ENCODE assay signal across 8 cellular contexts in genomic region chr15:64387562-64388168, GRCh38. TPM values are rescaled to one million over a fixed set of nuclear protein-coding genes. Genes with fewer than 3 reads are reported as not detected.
DNase-seq lines count a peak whose midpoint lies in the region; ATAC-seq, FAIRE-seq and TF ChIP-seq lines count a peak whose summit lies in the region.

TSS of gene TRIP4 (plus strand) at chr15:64387836. CDS start at chr15:64387864, 28 bp downstream.

- peak within 1 kb of the TSS; percentile 8 to 84 for H3K9ac ChIP-seq in kidney (ENCODE audit: low read length in 2 of 2)

- H3K4me3 ChIP-seq in kidney (ENCODE audit: low read length in 2 of 2) = peak within 1 kb of the TSS; percentile 85 to 95

- no peak for TF ChIP-seq CTCF in kidney (IDR thresholded peaks at IDR 0.05; ENCODE audit: borderline replicate concordance, extremely low read depth, insufficient read depth)

- peak; percentile 32 for FAIRE-seq in kidney (lab: Jason Lieb, UNC)

- peak; percentile 93 for DNase-seq in AG08396 (ENCODE audit: low spot score)
- DNase-seq in NCI-H460 (ENCODE audit: extremely low read depth, low read depth) = peak; percentile 93
- peak; percentile 93 for DNase-seq in activated CD4-positive, CD25-positive, alpha-beta regulatory T cell treated with anti-CD3 and anti-CD28 coated beads, Interleukin-2, amount 50 U/mL, for 72 hours
- peak; percentile 88 for DNase-seq in cerebellum (ENCODE audit: low spot score)
- peak; percentile 99 for DNase-seq in kidney
- DNase-seq in stimulated activated CD4-positive, alpha-beta T cell treated with anti-CD3 and anti-CD28 coated beads, Interleukin-15, amount 100 ng/mL, for 24 hours = peak; percentile 97

- H3K27ac ChIP-seq in kidney (ENCODE audit: low read depth in 2 of 2, low read length in 2 of 2) = peak within 1 kb of the TSS; percentile 59 to 64

- peak; percentile 88 for TF ChIP-seq POLR2A in GM18951 (IDR thresholded peaks at IDR 0.05; ENCODE audit: extremely low read depth, insufficient read depth, insufficient read length)

- no peaks in the 10 kb centered on the region for H3K9me3 ChIP-seq in kidney (ENCODE audit: control insufficient read depth in 1 of 2, low read length in 2 of 2)

- H3K36me3 ChIP-seq in kidney (ENCODE audit: control insufficient read depth in 1 of 2, insufficient read depth in 2 of 2, low read length in 2 of 2) = no peaks in the 10 kb centered on the region

- in situ Hi-C loops in GM18951 (cut with MboI; ENCODE audit: low sequenced_read_pairs, unreplicated experiment) = no loop called here

- ATAC-seq in HG03196 (IDR thresholded peaks at IDR 0.05; ENCODE audit: unreplicated experiment) = peak; percentile 98

- intact Hi-C loops in kidney (cut with DNase I) = no loop called here

- H3K4me1 ChIP-seq in kidney (ENCODE audit: control insufficient read depth in 1 of 2, insufficient read depth in 1 of 2, low read depth in 1 of 2, low read length in 2 of 2) = peaks cover 0 to 4% of the 10 kb centered on the region in 2 donors

RNA-seq across cellular contexts. Expression of gene TRIP4, which starts in this region (rescaled TPM):
- 6.3 and 8.6 TPM in 2 replicates for total RNA-seq in NCI-H460 (2014; rRNA removed; shearing (Covaris generic))
- 5.9 and 13.4 TPM in 2 replicates for polyA plus RNA-seq in NCI-H460 (2014; cell fraction: nucleus; rRNA removed)
- total RNA-seq in cerebellum (18.3 TPM), kidney (29.8 TPM)
- polyA plus RNA-seq in kidney (ENCODE audit: insufficient read depth, low read depth, low replicate concordance) = 33.1 TPM

Comparison
In these comparisons a context has a peak if more than half of its experiments do, and no peak if none do; other contexts are left out.
1. Peak in every context shown above with its lines: DNase-seq, ATAC-seq, H3K4me3 ChIP-seq and H3K27ac ChIP-seq.